Comparison of ENCODE assay signal across 22 cellular contexts in the genomic region with DNA sequence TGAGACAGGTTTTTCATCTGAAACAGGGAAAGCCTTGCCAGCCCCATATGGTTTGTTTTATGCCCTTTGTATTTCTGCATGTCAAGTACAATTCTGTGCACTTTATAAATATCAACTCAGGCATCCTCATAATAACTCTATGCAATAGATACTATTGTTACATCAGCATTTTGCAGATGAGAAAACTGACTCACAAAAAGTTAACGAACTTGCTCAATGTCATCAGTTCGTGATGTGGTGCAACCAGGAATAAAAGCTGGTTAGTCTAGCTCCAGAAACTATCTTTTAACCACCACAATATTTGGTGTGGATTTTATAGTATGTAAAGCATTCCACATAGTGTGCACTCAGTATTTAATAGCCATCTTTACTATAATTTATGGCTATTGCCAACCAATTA.
DNase-seq lines count a peak whose midpoint lies in the region; ATAC-seq and TF ChIP-seq lines count a peak whose summit lies in the region.
"Had no signal": no experiment of that assay in that cellular context is flagged by ENCODE, and none has a peak within 500 bp of the region (broad histone marks: within the 10 kb centered on the region; RNA-seq: fewer than 3 reads in every experiment).

No MANE protein-coding gene starts in this region.

- H3F3A ChIP-seq in smooth muscle cell (ENCODE audit: low read depth) = no peaks in the 10 kb centered on the region

- ATAC-seq in activated T-cell treated with anti-CD3 and anti-CD28 coated beads, Interleukin-2, amount 50 U/mL, for 4 hours = no peak
- ATAC-seq: left lung; stimulated activated naive B cell treated with anti-CD40 and anti-IgM and Interleukin-4, amounts not matched to agents 10 μg/mL and 1 μg/mL and 100 μg/mL, for 72 hours had no signal

- H3K9ac ChIP-seq in mammary epithelial cell (ENCODE audit: insufficient read depth, low read length) (no peak overlapping the region), smooth muscle cell (ENCODE audit: low read depth) (no peak overlapping the region)

- 63% methylated on average over 2 of the region's 2 CpGs for WGBS in mammary epithelial cell (ENCODE audit: low coverage, missing lambda C conversion rate)
- WGBS in smooth muscle cell (ENCODE audit: low lambda C conversion rate) = 37% methylated on average over 2 of the region's 2 CpGs

- no peaks in the 10 kb centered on the region for H3K9me3 ChIP-seq in breast epithelium
- no peaks in the 10 kb centered on the region for H3K9me3 ChIP-seq in mammary epithelial cell (replicated peaks; ENCODE audit: insufficient read depth, low read length)
- H3K9me3 ChIP-seq in smooth muscle cell (replicated peaks; ENCODE audit: low read depth) = no peaks in the 10 kb centered on the region
- no peaks in the 10 kb centered on the region for H3K9me3 ChIP-seq in right atrium auricular region
- H3K9me3 ChIP-seq: tibial nerve had no signal

- H3K36me3 Mint-ChIP-seq in MCF 10A (ENCODE audit: insufficient read depth, unreplicated experiment) = peaks cover 4% of the 10 kb centered on the region
- H3K36me3 Mint-ChIP-seq in activated T-cell treated with anti-CD3 and anti-CD28 coated beads, Interleukin-2, amount 50 U/mL, for 4 hours (ENCODE audit: insufficient read depth) = no peaks in the 10 kb centered on the region
- H3K36me3 Mint-ChIP-seq: activated naive CD8-positive, alpha-beta T cell; stimulated activated naive B cell treated with anti-CD40 and anti-IgM and Interleukin-4, amounts not matched to agents 10 μg/mL and 1 μg/mL and 100 μg/mL, for 72 hours had no signal

- POLR2A ChIA-PET in MCF 10A (lab: Yijun Ruan, JAX) = interaction anchor here (1.1 kb wide), 1 partner anchor 68 kb away, joined by 3 read pairs; no protein-coding TSS in a partner anchor

- intact Hi-C loops in MCF 10A (cut with micrococcal nuclease) (no loop called here), breast epithelium (cut with DNase I; ENCODE audit: low total_unique reads) (no loop called here), mammary epithelial cell (cut with micrococcal nuclease) (no loop called here)

- peaks cover 14% of the 10 kb centered on the region for H3K4me1 Mint-ChIP-seq in MCF 10A (ENCODE audit: insufficient read depth, unreplicated experiment)
- H3K4me1 Mint-ChIP-seq in activated T-cell treated with anti-CD3 and anti-CD28 coated beads, Interleukin-2, amount 50 U/mL, for 4 hours (ENCODE audit: low read depth) = peaks cover 1% of the 10 kb centered on the region
- H3K4me1 Mint-ChIP-seq: stimulated activated naive B cell treated with anti-CD40 and anti-IgM and Interleukin-4, amounts not matched to agents 10 μg/mL and 1 μg/mL and 100 μg/mL, for 72 hours had no signal

- no peak overlapping the region for H2AFZ ChIP-seq in mammary epithelial cell (ENCODE audit: low read depth, low read length)
- H2AFZ ChIP-seq in smooth muscle cell (ENCODE audit: low read depth) = no peak overlapping the region

- no peak for TF ChIP-seq POLR2A in breast epithelium (IDR thresholded peaks at IDR 0.05)

- peak overlapping the region; percentile 46 for H3K27ac Mint-ChIP-seq in MCF 10A (ENCODE audit: low read depth, unreplicated experiment)
- H3K27ac Mint-ChIP-seq: activated naive CD8-positive, alpha-beta T cell; HFFc6; stimulated activated naive B cell treated with anti-CD40 and anti-IgM and Interleukin-4, amounts not matched to agents 10 μg/mL and 1 μg/mL and 100 μg/mL, for 72 hours had no signal

- H3K79me2 ChIP-seq in mammary epithelial cell (ENCODE audit: insufficient read depth, low read length) (no peaks in the 10 kb centered on the region), smooth muscle cell (ENCODE audit: low read depth) (no peaks in the 10 kb centered on the region)

- H3K36me3 ChIP-seq in breast epithelium = no peaks in the 10 kb centered on the region
- no peaks in the 10 kb centered on the region for H3K36me3 ChIP-seq in mammary epithelial cell (ENCODE audit: insufficient read depth, low read length)
- H3K36me3 ChIP-seq in smooth muscle cell (ENCODE audit: low read depth) = no peaks in the 10 kb centered on the region
- no peaks in the 10 kb centered on the region for H3K36me3 ChIP-seq in right atrium auricular region
- H3K36me3 ChIP-seq: left lung, tibial nerve had no signal

- H3K4me2 ChIP-seq in mammary epithelial cell (ENCODE audit: insufficient read depth, low read depth, low read length) (no peak overlapping the region), smooth muscle cell (peak overlapping the region; percentile 64)

- TF ChIP-seq CTCF in MCF 10A (IDR thresholded peaks at IDR 0.05; ENCODE audit: unreplicated experiment) = no peak
- TF ChIP-seq CTCF in breast epithelium (IDR thresholded peaks at IDR 0.05) = no peak
- TF ChIP-seq CTCF in mammary epithelial cell (conservative IDR thresholded peaks at IDR 0.05 in 1 of 2, IDR thresholded peaks at IDR 0.05 in 1 of 2; ENCODE audit: extremely low read depth in 1 of 2, insufficient read depth in 1 of 2, low read depth in 1 of 2, low read length in 2 of 2) = no peak
- no peak for TF ChIP-seq CTCF in smooth muscle cell (IDR thresholded peaks at IDR 0.05; ENCODE audit: borderline replicate concordance, insufficient read depth, poor library complexity, severe bottlenecking)
- no peak for TF ChIP-seq CTCF in right atrium auricular region (IDR thresholded peaks at IDR 0.05)

- H3K4me1 ChIP-seq in breast epithelium (no peaks in the 10 kb centered on the region), mammary epithelial cell (ENCODE audit: insufficient read depth, low read length) (no peaks in the 10 kb centered on the region), smooth muscle cell (ENCODE audit: low read depth) (peaks cover 13% of the 10 kb centered on the region), right atrium auricular region (no peaks in the 10 kb centered on the region)
- H3K4me1 ChIP-seq: left lung, tibial nerve had no signal

- no peak overlapping the region for H3K4me3 ChIP-seq in breast epithelium
- no peak overlapping the region for H3K4me3 ChIP-seq in mammary epithelial cell (replicated peaks in 1 of 3; ENCODE audit: insufficient read depth in 1 of 3, low read depth in 2 of 3, low read length in 3 of 3)
- H3K4me3 ChIP-seq in smooth muscle cell = no peak overlapping the region
- H3K4me3 ChIP-seq in right atrium auricular region = no peak overlapping the region
- H3K4me3 ChIP-seq: left lung had no signal

- DNase-seq in MCF 10A (ENCODE audit: unreplicated experiment) (peak; percentile 31), breast epithelium (ENCODE audit: low spot score in 2 of 2) (no peak), NCI-H460 (ENCODE audit: extremely low read depth, low read depth) (peak; percentile 5), mammary epithelial cell (peak; percentile 9), smooth muscle cell (lab: John Stamatoyannopoulos, UW; ENCODE audit: unreplicated experiment) (no peak), HT-29 (ENCODE audit: low spot score) (no peak), right atrium auricular region (ENCODE audit: low spot score) (no peak)
- DNase-seq in activated T-cell treated with anti-CD3 and anti-CD28 coated beads, Interleukin-2, amount 50 U/mL, for 4 hours = no peak
- DNase-seq: activated CD4-positive, alpha-beta T cell treated with anti-CD3 and anti-CD28 coated beads, Interleukin-2, amount 50 U/mL, for 48 hours; activated T-cell treated with anti-CD3 and anti-CD28 coated beads, Interleukin-2, amount 50 U/mL, for 1 hour; cortex of kidney; DMS79; HFFc6; left lung; NCI-H1436 treated with DMSO at 0.1 percent for 48 hours; nucleus accumbens; retina; stimulated activated naive B cell treated with anti-CD40 and anti-IgM and Interleukin-4, amounts not matched to agents 10 μg/mL and 1 μg/mL and 100 μg/mL, for 72 hours; T-helper 1 cell had no signal

- no peak overlapping the region for H3K4me3 Mint-ChIP-seq in MCF 10A (ENCODE audit: unreplicated experiment)
- H3K4me3 Mint-ChIP-seq in activated T-cell treated with anti-CD3 and anti-CD28 coated beads, Interleukin-2, amount 50 U/mL, for 4 hours = no peak overlapping the region
- H3K4me3 Mint-ChIP-seq: activated naive CD8-positive, alpha-beta T cell; HFFc6; stimulated activated naive B cell treated with anti-CD40 and anti-IgM and Interleukin-4, amounts not matched to agents 10 μg/mL and 1 μg/mL and 100 μg/mL, for 72 hours had no signal

- no peaks in the 10 kb centered on the region for H4K20me1 ChIP-seq in mammary epithelial cell (ENCODE audit: insufficient read depth, low read length)
- no peaks in the 10 kb centered on the region for H4K20me1 ChIP-seq in smooth muscle cell (ENCODE audit: low read depth)

- in situ Hi-C loops in mammary epithelial cell (cut with MboI; ENCODE audit: low sequenced_read_pairs in 2 of 2) = no loop called here

- peaks cover 7% of the 10 kb centered on the region for H3K9me3 Mint-ChIP-seq in MCF 10A (ENCODE audit: unreplicated experiment)
- H3K9me3 Mint-ChIP-seq in activated T-cell treated with anti-CD3 and anti-CD28 coated beads, Interleukin-2, amount 50 U/mL, for 4 hours = peaks cover 8% of the 10 kb centered on the region

- H3K27me3 ChIP-seq in breast epithelium = no peaks in the 10 kb centered on the region
- H3K27me3 ChIP-seq in mammary epithelial cell (ENCODE audit: insufficient read depth, low read length) = no peaks in the 10 kb centered on the region
- no peaks in the 10 kb centered on the region for H3K27me3 ChIP-seq in smooth muscle cell (ENCODE audit: low read depth)
- H3K27me3 ChIP-seq in right atrium auricular region = no peaks in the 10 kb centered on the region
- H3K27me3 ChIP-seq: left lung, tibial nerve had no signal

- no peaks in the 10 kb centered on the region for H3K27me3 Mint-ChIP-seq in MCF 10A (ENCODE audit: insufficient read depth, unreplicated experiment)
- H3K27me3 Mint-ChIP-seq in activated T-cell treated with anti-CD3 and anti-CD28 coated beads, Interleukin-2, amount 50 U/mL, for 4 hours (ENCODE audit: low read depth) = no peaks in the 10 kb centered on the region
- H3K27me3 Mint-ChIP-seq: activated naive CD8-positive, alpha-beta T cell; stimulated activated naive B cell treated with anti-CD40 and anti-IgM and Interleukin-4, amounts not matched to agents 10 μg/mL and 1 μg/mL and 100 μg/mL, for 72 hours had no signal

- CTCF ChIA-PET in MCF 10A (lab: Yijun Ruan, JAX) = interaction anchor here (1.3 to 2.5 kb wide), 2 partner anchors 9 to 95 kb away, joined by 3 to 11 read pairs; no protein-coding TSS in a partner anchor
- CTCF ChIA-PET in mammary epithelial cell (lab: Charles Lee; ENCODE audit: low non-redundant PET) = no interaction called here

- dilution Hi-C loops in mammary epithelial cell (cut with HindIII; ENCODE audit: low sequenced_read_pairs) = no loop called here

- BruUV-seq in MCF 10A (replicated peaks; lab: Mats Ljungman, UMichigan) (no TSS peak), mammary epithelial cell (replicated peaks; lab: Mats Ljungman, UMichigan) (no TSS peak)

- H3K27ac ChIP-seq in breast epithelium (no peak overlapping the region), mammary epithelial cell (ENCODE audit: insufficient read depth, low read depth, low read length) (no peak overlapping the region), smooth muscle cell (ENCODE audit: low read depth) (no peak overlapping the region), right atrium auricular region (no peak overlapping the region)
- H3K27ac ChIP-seq: left lung, RWPE1 had no signal

Comparison
In these comparisons a context has a peak if more than half of its experiments do, and no peak if none do; other contexts are left out.
1. DNase-seq: peak in MCF 10A (single experiment), NCI-H460 (single experiment) and mammary epithelial cell (single experiment); none in breast epithelium (0 of 2), smooth muscle cell (single experiment), activated T-cell treated with anti-CD3 and anti-CD28 coated beads, Interleukin-2, amount 50 U/mL, for 4 hours (single experiment), HT-29 (single experiment) and right atrium auricular region (single experiment).